8 cellular contexts compared by ENCODE assay signal in genomic region chr1:153968400-153968799, GRCh38. TPM values are rescaled to one million over a fixed set of nuclear protein-coding genes. Genes with fewer than 3 reads are reported as not detected.
A peak's percentile ranks its signal among the peaks of the same experiment; 100 is the strongest.
DNase-seq lines count a peak whose midpoint lies in the region; ATAC-seq and TF ChIP-seq lines count a peak whose summit lies in the region.

No MANE protein-coding gene starts in this region.

- peak overlapping the region; percentile 87 to 91 for H3K9ac ChIP-seq in mucosa of rectum (ENCODE audit: low read depth in 1 of 2, low read length in 2 of 2)

- TF ChIP-seq CTCF in 22Rv1 (IDR thresholded peaks at IDR 0.05): no peak
- no peak for TF ChIP-seq CTCF in HFF-Myc (IDR thresholded peaks at IDR 0.05; ENCODE audit: low read depth, low read length, missing control alignments)
- TF ChIP-seq CTCF in brain (conservative IDR thresholded peaks at IDR 0.05): no peak
- no peak for TF ChIP-seq CTCF in GM13977 (IDR thresholded peaks at IDR 0.05; ENCODE audit: extremely low read depth, insufficient read depth, missing control alignments)

- peaks cover 9 to 30% of the 10 kb centered on the region in 2 donors for H3K4me1 ChIP-seq in mucosa of rectum (ENCODE audit: control insufficient read depth in 2 of 2, insufficient read depth in 2 of 2, low read length in 2 of 2)

- in situ Hi-C loops in GM13977 (cut with MboI; ENCODE audit: low pct_unique_long_range_greater_than_20kb, low sequenced_read_pairs, unreplicated experiment): no loop called here

- peaks cover 12% of the 10 kb centered on the region for H3K27me3 Mint-ChIP-seq in brain

- peaks cover 55% of the 10 kb centered on the region for H3K4me1 Mint-ChIP-seq in brain

- no peak for ATAC-seq in GM21367 (IDR thresholded peaks at IDR 0.05; ENCODE audit: unreplicated experiment)

- peak overlapping the region; percentile 87 to 98 (median 91) for H3K4me3 Mint-ChIP-seq in brain

- no peaks in the 10 kb centered on the region for H3K9me3 ChIP-seq in mucosa of rectum (ENCODE audit: control insufficient read depth in 2 of 2, low read length in 2 of 2)

- H3K4me3 ChIP-seq in HFF-Myc (replicated peaks; ENCODE audit: low read depth, low read length) (peak overlapping the region; percentile 68), mucosa of rectum (ENCODE audit: low read length in 2 of 2) (peak overlapping the region; percentile 81 to 94)

- DNase-seq in HFF-Myc (ENCODE audit: extremely low read depth, low read depth) (no peak), GM13977 (ENCODE audit: low spot score) (no peak), NOMO-1 treated with dmso at 0.1 percent for 144 hours (lab: John Stamatoyannopoulos, UW; ENCODE audit: unreplicated experiment) (no peak)
- DNase-seq in effector CD4-positive, alpha-beta T cell: no peak

- peak overlapping the region; percentile 94 to 99 (median 98) for H3K27ac Mint-ChIP-seq in brain

- H3K27ac ChIP-seq in 22Rv1: peak overlapping the region; percentile 100
- peak overlapping the region; percentile 92 to 94 for H3K27ac ChIP-seq in mucosa of rectum (ENCODE audit: low read depth in 2 of 2, low read length in 2 of 2)

- no peaks in the 10 kb centered on the region for H3K27me3 ChIP-seq in mucosa of rectum (ENCODE audit: control insufficient read depth in 2 of 2, insufficient read depth in 2 of 2, low read length in 2 of 2)

- H3K9me3 Mint-ChIP-seq in brain: no peaks in the 10 kb centered on the region

- H3K36me3 ChIP-seq in mucosa of rectum (ENCODE audit: control insufficient read depth in 2 of 2, insufficient read depth in 2 of 2, low read length in 2 of 2): peaks cover 7% of the 10 kb centered on the region in 2 donors

- H3K36me3 Mint-ChIP-seq in brain: peaks cover 5% of the 10 kb centered on the region

RNA-seq across cellular contexts. Expression of gene CREB3L4, which starts 0.7 kb away (rescaled TPM):
- polyA plus RNA-seq in brain (ENCODE audit: insufficient read depth, low read depth, low replicate concordance): 44.9 TPM

RNA-seq across cellular contexts. Expression of gene SLC39A1, which starts 5.1 kb away (rescaled TPM):
- 52.2 TPM for polyA plus RNA-seq in brain (ENCODE audit: insufficient read depth, low read depth, low replicate concordance)

RNA-seq across cellular contexts. Expression of gene JTB, which starts 9.1 kb away (rescaled TPM):
- polyA plus RNA-seq in brain (ENCODE audit: insufficient read depth, low read depth, low replicate concordance): 133 TPM

RNA-seq across cellular contexts. Expression of gene CRTC2, which starts 10.0 kb away (rescaled TPM):
- polyA plus RNA-seq in brain (ENCODE audit: insufficient read depth, low read depth, low replicate concordance): 39.3 TPM

RNA-seq across cellular contexts. Expression of gene RAB13, which starts 17.7 kb away (rescaled TPM):
- polyA plus RNA-seq in brain (ENCODE audit: insufficient read depth, low read depth, low replicate concordance): 69.0 TPM
